ENCODE assay signal across 29 cellular contexts in genomic region chr16:17433577-17433960, GRCh38. TPM values are rescaled to one million over a fixed set of nuclear protein-coding genes. Genes with fewer than 3 reads are reported as not detected.
A peak's percentile ranks its signal among the peaks of the same experiment; 100 is the strongest.
DNase-seq lines count a peak whose midpoint lies in the region; ATAC-seq and TF ChIP-seq lines count a peak whose summit lies in the region.
"Had no signal": no experiment of that assay in that cellular context is flagged by ENCODE, and none has a peak within 500 bp of the region (broad histone marks: within the 10 kb centered on the region; RNA-seq: fewer than 3 reads in every experiment).

No MANE protein-coding gene starts in this region.

- H3K4me1 ChIP-seq in heart right ventricle = peaks cover 0 to 34% (median 10%) of the 10 kb centered on the region in 9 donors
- peaks cover 0 to 31% (median 10%) of the 10 kb centered on the region in 3 donors for H3K4me1 ChIP-seq in esophagus squamous epithelium
- H3K4me1 ChIP-seq in uterus = no peaks in the 10 kb centered on the region
- no peaks in the 10 kb centered on the region; the same call in 1 of the 2 replicates for H3K4me1 ChIP-seq in BE2C
- H3K4me1 ChIP-seq: Peyer's patch, SJCRH30 had no signal

- no peaks in the 10 kb centered on the region for H3K36me3 ChIP-seq in heart right ventricle
- H3K36me3 ChIP-seq in esophagus squamous epithelium = no peaks in the 10 kb centered on the region
- no peaks in the 10 kb centered on the region for H3K36me3 ChIP-seq in uterus
- no peaks in the 10 kb centered on the region for H3K36me3 ChIP-seq in BE2C
- H3K36me3 ChIP-seq: cardiac muscle cell, ovary, Peyer's patch, SJCRH30, thoracic aorta had no signal

- no peak for DNase-seq in heart right ventricle
- no peak for DNase-seq in left ventricle myocardium superior
- DNase-seq in esophagus squamous epithelium (lab: John Stamatoyannopoulos, UW) = no peak
- no peak for DNase-seq in omental fat pad (ENCODE audit: low spot score)
- no peak for DNase-seq in uterus
- no peak for DNase-seq in BE2C
- no peak for DNase-seq in NCI-H748 (lab: John Stamatoyannopoulos, UW; ENCODE audit: unreplicated experiment)
- no peak for DNase-seq in DMS 273 treated with DMSO at 0.1 percent for 48 hours (lab: John Stamatoyannopoulos, UW)
- DNase-seq: activated CD4-positive, CD25-positive, alpha-beta regulatory T cell; activated CD8-positive, alpha-beta memory T cell treated with anti-CD3 and anti-CD28 coated beads, Interleukin-2, amount 10 ng/mL, durations not matched to agents 7 days and 5 days; activated naive CD4-positive, alpha-beta T cell treated with anti-CD3 and anti-CD28 coated beads for 36 hours; activated T-cell treated with anti-CD3 and anti-CD28 coated beads, Interleukin-2, amount 50 U/mL, for 72 hours; AML-193; amniotic stem cell; CD4-positive, alpha-beta memory T cell; H7; islet precursor cell; NCI-H1105; NCI-H187 treated with DMSO at 0.1 percent for 48 hours; NCI-H526 treated with DMSO at 0.1 percent for 48 hours; Peyer's patch; retina; SJCRH30; stimulated activated CD4-positive, alpha-beta T cell treated with anti-CD3 and anti-CD28 coated beads, Interleukin-4, amount 100 ng/mL, for 4 hours; stimulated activated naive B cell treated with anti-CD40 and anti-IgM and Interleukin-4, amounts not matched to agents 10 μg/mL and 1 μg/mL and 100 μg/mL, for 72 hours had no signal

- H3K4me3 ChIP-seq in heart right ventricle (peak overlapping the region in 1 of 10 donors; percentile 5), esophagus squamous epithelium (no peak overlapping the region), uterus (no peak overlapping the region), BE2C (ENCODE audit: low read depth, low read length) (no peak overlapping the region)
- H3K4me3 ChIP-seq: cardiac muscle cell, ovary, Peyer's patch, SJCRH30, thoracic aorta had no signal

- H3K27ac ChIP-seq in heart right ventricle (peak overlapping the region in 9 of 10 donors; percentile 9 to 72 (median 50)), esophagus squamous epithelium (peak overlapping the region in 3 of 4 donors; percentile 3 to 81 (median 74)), uterus (peak overlapping the region; percentile 53 to 55)
- H3K27ac ChIP-seq: cardiac muscle cell, SJCRH30, thoracic aorta had no signal

- ATAC-seq in heart right ventricle = no peak
- no peak for ATAC-seq in left ventricle myocardium superior
- peak; percentile 32 for ATAC-seq in omental fat pad (ENCODE audit: low FRiP score)
- ATAC-seq: activated CD8-positive, alpha-beta memory T cell treated with anti-CD3 and anti-CD28 coated beads, Interleukin-2, amount 10 ng/mL, durations not matched to agents 7 days and 5 days; activated T-cell treated with anti-CD3 and anti-CD28 coated beads, Interleukin-2, amount 50 U/mL, for 72 hours; stimulated activated naive B cell treated with anti-CD40 and anti-IgM and Interleukin-4, amounts not matched to agents 10 μg/mL and 1 μg/mL and 100 μg/mL, for 72 hours had no signal

- TF ChIP-seq CTCF in heart right ventricle (IDR thresholded peaks at IDR 0.05) (no peak), esophagus squamous epithelium (IDR thresholded peaks at IDR 0.05) (no peak), omental fat pad (IDR thresholded peaks at IDR 0.05) (no peak), uterus (IDR thresholded peaks at IDR 0.05) (no peak), BE2C (IDR thresholded peaks at IDR 0.05; ENCODE audit: low read depth, low read length) (no peak)

- intact Hi-C loops in heart right ventricle (cut with DNase I) (no loop called here), left ventricle myocardium superior (cut with micrococcal nuclease) (no loop called here), esophagus squamous epithelium (cut with DNase I) (no loop called here), uterus (cut with DNase I; ENCODE audit: low total_unique reads) (no loop called here)

- TF ChIP-seq POLR2A in esophagus squamous epithelium (IDR thresholded peaks at IDR 0.05) = no peak
- TF ChIP-seq POLR2A in uterus (IDR thresholded peaks at IDR 0.05) = no peak

- WGBS in heart right ventricle, 2 donors = 50 to 54% methylated on average over 5 of the region's 5 CpGs
- 80 to 84% methylated on average over 5 of the region's 5 CpGs for WGBS in esophagus squamous epithelium, 2 donors

- H3K9me3 ChIP-seq in heart right ventricle (no peaks in the 10 kb centered on the region), esophagus squamous epithelium (no peaks in the 10 kb centered on the region), uterus (no peaks in the 10 kb centered on the region), BE2C (no peaks in the 10 kb centered on the region)
- H3K9me3 ChIP-seq: ovary, Peyer's patch, SJCRH30, thoracic aorta had no signal

- H3K27me3 ChIP-seq in heart right ventricle = peaks cover 0 to 2% (median 0%) of the 10 kb centered on the region in 7 donors
- H3K27me3 ChIP-seq in esophagus squamous epithelium = no peaks in the 10 kb centered on the region
- H3K27me3 ChIP-seq in uterus = no peaks in the 10 kb centered on the region
- no peaks in the 10 kb centered on the region for H3K27me3 ChIP-seq in BE2C
- H3K27me3 ChIP-seq: cardiac muscle cell, ovary, Peyer's patch, SJCRH30 had no signal

RNA-seq across cellular contexts. Expression of gene XYLT1, which starts 37.2 kb away (rescaled TPM):
- total RNA-seq in heart right ventricle (1 to 10 TPM in 7 of 10 donors, under 1 TPM in 3; 0.67 to 4.0 (median 1.6) TPM), left ventricle myocardium superior (1.6 TPM), esophagus squamous epithelium (10 to 100 TPM in 2 of 4 donors, 1 to 10 TPM in 2; 6.6 to 17.2 (median 10.0) TPM), omental fat pad (10 to 100 TPM; 20.0 to 43.0 (median 27.4) TPM), uterus (10 to 100 TPM in 2 of 4 donors, 1 to 10 TPM in 2; 1.5 to 42.2 (median 15.7) TPM)
- polyA plus RNA-seq in heart right ventricle = 1 to 10 TPM in 1 of 2 donors, under 1 TPM in 1; 0.29 to 3.9 TPM
- 0.25 TPM for polyA plus RNA-seq in BE2C (2012; ENCODE audit: insufficient read depth, insufficient read length, low read depth)
- total RNA-seq: A172 had no signal
